In genomic region chr6:145250436-145250835, GRCh38 we compare ENCODE assay signal across 34 cellular contexts.
"Had no signal": no experiment of that assay in that cellular context is flagged by ENCODE, and none has a peak within 500 bp of the region (broad histone marks: within the 10 kb centered on the region; RNA-seq: fewer than 3 reads in every experiment).

No MANE protein-coding gene starts in this region.

- H3K36me3 ChIP-seq: SJCRH30 had no signal

- H2AFZ ChIP-seq: PC-9 had no signal

- H3K4me1 ChIP-seq: SJCRH30 had no signal

- H3K4me3 ChIP-seq: PC-9, SJCRH30, SK-N-MC had no signal

- H3K27ac ChIP-seq: KMS-11, PC-9, RWPE1, SJCRH30, SK-N-MC had no signal

- H3K9me3 ChIP-seq: SJCRH30 had no signal

- ATAC-seq: Panc1, Right ventricle myocardium inferior, SK-N-SH treated with all-trans-retinoic acid at 6 μM for 48 hours had no signal

- H3K9ac ChIP-seq: KMS-11 had no signal

- H3K27me3 ChIP-seq: SJCRH30 had no signal

- DNase-seq: Karpas-422, MM.1S, NCI-H1048, NCI-H1092 treated with DMSO at 0.1 percent for 48 hours, NCI-H1105 treated with DMSO at 0.1 percent for 48 hours, NCI-H1417, NCI-H1436, NCI-H146, NCI-H1694, NCI-H187, NCI-H1930, NCI-H2029 treated with DMSO at 0.1 percent for 48 hours, NCI-H2081 treated with DMSO at 0.1 percent for 48 hours, NCI-H2107, NCI-H2171, NCI-H226, NCI-H446 treated with DMSO at 0.1 percent for 48 hours, NCI-H510A, NCI-H524, NCI-H526, NCI-H69, NCI-H748 treated with DMSO at 0.1 percent for 48 hours, NCI-H82, PC-9, SHP77, SIG-M5, SJCRH30 had no signal

- FAIRE-seq: RCC 7860 had no signal

- H3K4me2 ChIP-seq: KMS-11, PC-9 had no signal
